In genomic region chr4:56871357-56871993, GRCh38 we compare ENCODE assay signal across 11 cellular contexts. TPM values are rescaled to one million over a fixed set of nuclear protein-coding genes. Genes with fewer than 3 reads are reported as not detected.
DNase-seq lines count a peak whose midpoint lies in the region; ATAC-seq and TF ChIP-seq lines count a peak whose summit lies in the region.
"Had no signal": no experiment of that assay in that cellular context is flagged by ENCODE, and none has a peak within 500 bp of the region (broad histone marks: within the 10 kb centered on the region; RNA-seq: fewer than 3 reads in every experiment).

No MANE protein-coding gene starts in this region.

- peaks cover 7% of the 10 kb centered on the region for H3K4me1 Mint-ChIP-seq in chondrocyte (ENCODE audit: low read depth)
- peaks cover 15% of the 10 kb centered on the region for H3K4me1 Mint-ChIP-seq in nephron

- H3K9me3 Mint-ChIP-seq in chondrocyte (ENCODE audit: low read depth) = no peaks in the 10 kb centered on the region
- H3K9me3 Mint-ChIP-seq in nephron = no peaks in the 10 kb centered on the region

- H3K4me3 Mint-ChIP-seq in chondrocyte (ENCODE audit: unreplicated experiment) (no peak overlapping the region), nephron (peak overlapping the region; percentile 2 to 34 (median 6))

- no peak for TF ChIP-seq CTCF in chondrocyte (IDR thresholded peaks at IDR 0.05)
- TF ChIP-seq CTCF in nephron (IDR thresholded peaks at IDR 0.05; ENCODE audit: unreplicated experiment in 3 of 3) = no peak
- TF ChIP-seq CTCF in omental fat pad (IDR thresholded peaks at IDR 0.05) = no peak

- H3K36me3 Mint-ChIP-seq in chondrocyte (ENCODE audit: low read depth) (no peaks in the 10 kb centered on the region), nephron (ENCODE audit: low read depth) (no peaks in the 10 kb centered on the region)

- ATAC-seq in HG03442 (IDR thresholded peaks at IDR 0.05; ENCODE audit: unreplicated experiment) (no peak), GM18519 (IDR thresholded peaks at IDR 0.05; ENCODE audit: low FRiP score, unreplicated experiment) (no peak), omental fat pad (ENCODE audit: low FRiP score) (no peak)

- no peak overlapping the region for H3K27ac Mint-ChIP-seq in chondrocyte (ENCODE audit: unreplicated experiment)
- H3K27ac Mint-ChIP-seq in nephron = peak overlapping the region; percentile 92 to 95 (median 93)

- DNase-seq in DMS 273 treated with DMSO at 0.1 percent for 48 hours (lab: John Stamatoyannopoulos, UW) (peak; percentile 38), NCI-H1092 treated with DMSO at 0.1 percent for 48 hours (lab: John Stamatoyannopoulos, UW) (peak; percentile 90), chondrocyte (ENCODE audit: low spot score) (peak; percentile 20), NK-92 (lab: John Stamatoyannopoulos, UW; ENCODE audit: unreplicated experiment) (no peak), omental fat pad (ENCODE audit: low spot score) (no peak)
- DNase-seq: PC-9; stimulated activated CD8-positive, alpha-beta memory T cell treated with anti-CD3 and anti-CD28 coated beads, Interleukin-4, amount 100 ng/mL, for 48 hours had no signal

- H3K27me3 Mint-ChIP-seq in chondrocyte (ENCODE audit: low read depth) = peaks cover 2% of the 10 kb centered on the region
- H3K27me3 Mint-ChIP-seq in nephron (ENCODE audit: low read depth) = no peaks in the 10 kb centered on the region

RNA-seq across cellular contexts. Expression of gene REST, which starts 36.2 kb away (rescaled TPM):
- total RNA-seq in chondrocyte (51.4 to 57.4 TPM (median 54.5 TPM) in 3 replicates), omental fat pad (10 to 100 TPM; 20.7 to 35.5 (median 29.0) TPM)

RNA-seq across cellular contexts. Expression of gene SPINK2, which starts 50.0 kb away (rescaled TPM):
- total RNA-seq in chondrocyte (not detected in 3 replicates), omental fat pad (1 to 10 TPM in 1 of 4 donors, not detected in 3; 5.7 TPM)
- total RNA-seq: epithelial cell of proximal tubule, PC-9 had no signal

Comparison
In these comparisons a context has a peak if more than half of its experiments do, and no peak if none do; other contexts are left out.
1. DNase-seq: peak in DMS 273 treated with DMSO at 0.1 percent for 48 hours (single experiment), NCI-H1092 treated with DMSO at 0.1 percent for 48 hours (single experiment) and chondrocyte (single experiment); none in NK-92 (single experiment) and omental fat pad (single experiment).